ENCODE assay signal across 12 cellular contexts in genomic region chr18:11174189-11174588, GRCh38. TPM values are rescaled to one million over a fixed set of nuclear protein-coding genes. Genes with fewer than 3 reads are reported as not detected.
"Had no signal": no experiment of that assay in that cellular context is flagged by ENCODE, and none has a peak within 500 bp of the region (broad histone marks: within the 10 kb centered on the region; RNA-seq: fewer than 3 reads in every experiment).

No MANE protein-coding gene starts in this region.

RNA-seq across cellular contexts. Expression of gene PIEZO2, which starts 24.8 kb away (rescaled TPM):
- total RNA-seq: activated CD4-positive, alpha-beta memory T cell treated with anti-CD3 and anti-CD28 coated beads for 36 hours; activated CD4-positive, alpha-beta T cell treated with anti-CD3 and anti-CD28 coated beads for 36 hours; activated CD4-positive, alpha-beta T cell treated with anti-CD3 and anti-CD28 coated beads, Interleukin-2, amount 10 ng/mL, durations not matched to agents 24 days and 14 days; activated CD8-positive, alpha-beta memory T cell treated with anti-CD3 and anti-CD28 coated beads for 36 hours; activated CD8-positive, alpha-beta memory T cell treated with anti-CD3 and anti-CD28 coated beads, Interleukin-2, amount 10 ng/mL, durations not matched to agents 7 days and 5 days; activated CD8-positive, alpha-beta T cell treated with anti-CD3 and anti-CD28 coated beads, Interleukin-2, amount 10 ng/mL, durations not matched to agents 7 days and 5 days; activated naive CD4-positive, alpha-beta T cell treated with anti-CD3 and anti-CD28 coated beads for 36 hours; activated naive CD8-positive, alpha-beta T cell treated with anti-CD3 and anti-CD28 coated beads for 36 hours; activated T-helper 1 cell treated with anti-CD3 and anti-CD28 coated beads, Interleukin-12 subunit alpha, Interleukin-12 subunit beta, Interleukin-2, Interleukin-4 antibody, amounts not matched to agents 30 ng/mL and 10 ng/mL and 1 ng/mL, durations not matched to agents 14 hours and 24 hours and 36 hours; activated T-helper 2 cell treated with anti-CD3 and anti-CD28 coated beads, Interferon-gamma antibody, Interleukin-2, Interleukin-4, amounts not matched to agents 10 μg/mL and 5 μg/mL and 100 μg/mL, durations not matched to agents 14 hours and 24 hours and 36 hours; foreskin keratinocyte; T-helper 1 cell treated with Interleukin-12 subunit alpha and Interleukin-12 subunit beta and Interleukin-4 antibody, amounts not matched to agents 30 ng/mL and 1 ng/mL, for 36 hours had no signal
- polyA plus RNA-seq: foreskin keratinocyte had no signal
